ENCODE assay signal across 8 cellular contexts in the genomic region with DNA sequence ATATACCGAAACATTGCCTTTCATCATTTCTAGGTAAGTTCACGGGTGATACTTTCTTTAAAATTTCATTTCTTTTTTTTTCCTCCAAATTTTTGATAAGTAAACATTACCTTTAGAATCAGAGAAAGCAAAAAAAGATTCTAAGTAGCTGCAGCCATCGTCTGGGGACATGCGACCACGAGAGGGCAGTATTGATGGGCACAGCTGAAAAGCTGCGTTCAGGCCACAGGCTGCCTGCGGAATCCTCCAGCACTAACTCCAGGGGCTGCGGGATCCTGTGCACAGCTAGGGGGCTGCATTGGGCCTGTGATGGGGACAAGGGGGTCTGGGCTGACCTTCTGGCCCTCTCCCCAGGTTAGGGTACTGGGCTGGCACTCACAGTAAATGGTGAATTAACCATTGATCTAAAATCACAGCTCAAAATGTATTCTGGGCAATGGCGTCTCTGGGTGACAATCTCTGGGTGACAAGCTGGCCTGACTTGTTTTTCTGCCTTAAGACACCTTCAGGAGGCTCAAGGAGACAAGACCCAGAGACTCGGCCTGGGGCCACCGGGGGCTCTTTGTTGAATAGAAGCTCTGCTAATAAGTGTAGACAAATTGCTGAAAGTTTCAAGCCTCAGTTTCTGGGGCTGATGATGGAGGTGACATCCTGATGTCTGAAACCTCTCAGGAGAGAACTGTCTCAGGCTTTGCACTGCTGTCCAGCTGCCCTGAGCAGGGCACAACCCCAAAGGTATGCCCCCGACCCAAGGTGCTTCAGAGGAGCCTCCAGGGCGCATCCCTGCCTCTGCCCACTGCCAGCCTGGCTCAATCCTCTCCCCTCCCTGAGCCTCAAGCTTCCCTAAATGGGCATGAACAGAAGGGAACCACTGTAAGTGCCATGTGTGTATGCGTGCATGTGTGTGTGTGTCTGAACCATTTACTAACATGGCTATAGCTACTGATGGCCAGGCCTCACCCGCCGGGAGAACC. TPM values are rescaled to one million over a fixed set of nuclear protein-coding genes. Genes with fewer than 3 reads are reported as not detected.
DNase-seq lines count a peak whose midpoint lies in the region; ATAC-seq and TF ChIP-seq lines count a peak whose summit lies in the region.

No MANE protein-coding gene starts in this region.

- 47 to 54% (median 52%) methylated on average over 14 to 16 of the region's 16 CpGs for WGBS in spleen, 5 donors

- peaks cover 0 to 47% (median 0%) of the 10 kb centered on the region in 7 donors for H3K27me3 ChIP-seq in spleen (replicated peaks in 1 of 7)

- H3K36me3 Mint-ChIP-seq in T-helper 2 cell treated with Interferon-gamma antibody and Interleukin-4, amounts not matched to agents 5 μg/mL and 100 μg/mL, for 36 hours (ENCODE audit: low read depth): no peaks in the 10 kb centered on the region

- H3K4me3 ChIP-seq in astrocyte of the cerebellum (ENCODE audit: low read depth, low read length) (no peak overlapping the region), spleen (no peak overlapping the region)

- H3K4me3 Mint-ChIP-seq in T-helper 2 cell treated with Interferon-gamma antibody and Interleukin-4, amounts not matched to agents 5 μg/mL and 100 μg/mL, for 36 hours: no peak overlapping the region

- TF ChIP-seq CTCF in LNCAP (IDR thresholded peaks at IDR 0.05) (peak; percentile 93), astrocyte of the cerebellum (IDR thresholded peaks at IDR 0.05; ENCODE audit: low read depth, low read length, missing control alignments) (peak; percentile 90), spleen (IDR thresholded peaks at IDR 0.05 in 8 of 11, conservative IDR thresholded peaks at IDR 0.05 in 3 of 11) (peak; percentile 48 to 89 (median 77))

- no peaks in the 10 kb centered on the region for H3K9me3 Mint-ChIP-seq in T-helper 2 cell treated with Interferon-gamma antibody and Interleukin-4, amounts not matched to agents 5 μg/mL and 100 μg/mL, for 36 hours

- intact Hi-C loops in spleen (cut with DNase I; ENCODE audit: low total_unique reads): no loop called here

- DNase-seq in DMS53 treated with DMSO at 0.1 percent for 48 hours (lab: John Stamatoyannopoulos, UW; ENCODE audit: unreplicated experiment) (peak; percentile 14), astrocyte of the cerebellum (ENCODE audit: low read depth) (peak; percentile 48), hypothalamus (lab: John Stamatoyannopoulos, UW) (peak in 44 of 51 donors; percentile 9 to 81 (median 52)), spleen (peak; percentile 89)
- peak; percentile 40 for DNase-seq in T-helper 2 cell treated with Interferon-gamma antibody and Interleukin-4, amounts not matched to agents 5 μg/mL and 100 μg/mL, for 36 hours (ENCODE audit: low spot score)

- H3K27ac Mint-ChIP-seq in T-helper 2 cell treated with Interferon-gamma antibody and Interleukin-4, amounts not matched to agents 5 μg/mL and 100 μg/mL, for 36 hours: no peak overlapping the region

- TF ChIP-seq POLR2A in spleen (IDR thresholded peaks at IDR 0.05): no peak

- peak overlapping the region in 1 of 8 donors; percentile 16 for H3K27ac ChIP-seq in spleen

- in situ Hi-C loops in astrocyte of the cerebellum (cut with HindIII; ENCODE audit: low sequenced_read_pairs): loop anchor here (5.0 kb wide), 1 partner anchor 215 kb away; no protein-coding TSS in a partner anchor

- H3K4me1 Mint-ChIP-seq in T-helper 2 cell treated with Interferon-gamma antibody and Interleukin-4, amounts not matched to agents 5 μg/mL and 100 μg/mL, for 36 hours (ENCODE audit: low read depth): peaks cover 8% of the 10 kb centered on the region

- no peaks in the 10 kb centered on the region for H3K9me3 ChIP-seq in spleen

- peaks cover 0 to 72% (median 15%) of the 10 kb centered on the region in 6 donors for H3K36me3 ChIP-seq in spleen

- peaks cover 4 to 59% (median 44%) of the 10 kb centered on the region in 6 donors for H3K4me1 ChIP-seq in spleen

- no peaks in the 10 kb centered on the region for H3K27me3 Mint-ChIP-seq in T-helper 2 cell treated with Interferon-gamma antibody and Interleukin-4, amounts not matched to agents 5 μg/mL and 100 μg/mL, for 36 hours (ENCODE audit: low read depth)

- ATAC-seq in HG03439 (IDR thresholded peaks at IDR 0.05; ENCODE audit: unreplicated experiment) (no peak), HG02973 (IDR thresholded peaks at IDR 0.05; ENCODE audit: unreplicated experiment) (no peak)

RNA-seq across cellular contexts. Expression of a gene that starts 44.3 kb away (rescaled TPM):
- 1 to 10 TPM; 1.0 to 4.5 (median 3.1) TPM for total RNA-seq in spleen
- polyA plus RNA-seq in spleen: 1 to 10 TPM; 1.3 to 1.5 (median 1.5) TPM

Comparison
In these comparisons a context has a peak if more than half of its experiments do, and no peak if none do; other contexts are left out.
1. DNase-seq: peak in every context shown above with its lines; median percentile 89 in spleen; 52 in hypothalamus; 48 in astrocyte of the cerebellum; 40 in T-helper 2 cell treated with Interferon-gamma antibody and Interleukin-4, amounts not matched to agents 5 μg/mL and 100 μg/mL, for 36 hours; 14 in DMS53 treated with DMSO at 0.1 percent for 48 hours.